ENCODE assay signal across 11 cellular contexts in genomic region chr10:18472977-18473376, GRCh38.
DNase-seq lines count a peak whose midpoint lies in the region; ATAC-seq, FAIRE-seq and TF ChIP-seq lines count a peak whose summit lies in the region.
"Had no signal": no experiment of that assay in that cellular context is flagged by ENCODE, and none has a peak within 500 bp of the region (broad histone marks: within the 10 kb centered on the region; RNA-seq: fewer than 3 reads in every experiment).

No MANE protein-coding gene starts in this region.

- H3K27ac ChIP-seq in VCaP, result no peak overlapping the region
- no peak overlapping the region for H3K27ac ChIP-seq in smooth muscle cell (ENCODE audit: low read depth)

- H3F3A ChIP-seq in smooth muscle cell (ENCODE audit: low read depth), result no peaks in the 10 kb centered on the region

- TF ChIP-seq CTCF in D721Med (IDR thresholded peaks at IDR 0.05; ENCODE audit: insufficient read depth, missing control alignments), result peak; percentile 38
- TF ChIP-seq CTCF in HFFc6 (IDR thresholded peaks at IDR 0.05), result 0 out of 2 replicates have a peak, but pooled peaks have one; percentile 13
- TF ChIP-seq CTCF in VCaP (conservative IDR thresholded peaks at IDR 0.05), result peak; percentile 61
- TF ChIP-seq CTCF in smooth muscle cell (IDR thresholded peaks at IDR 0.05; ENCODE audit: borderline replicate concordance, insufficient read depth, poor library complexity, severe bottlenecking), result no peak

- H3K4me3 ChIP-seq in smooth muscle cell, result no peak overlapping the region

- intact Hi-C loops in left colon (cut with DNase I, micrococcal nuclease), result no loop called here

- no peaks in the 10 kb centered on the region; the same call in 1 of the 2 replicates for H3K27me3 Mint-ChIP-seq in HFFc6 (ENCODE audit: insufficient read depth)
- H3K27me3 Mint-ChIP-seq: activated T-helper 17 cell treated with anti-CD3 and anti-CD28 coated beads, Interleukin-2, amount 50 U/mL, for 72 hours had no signal

- H3K4me1 ChIP-seq in smooth muscle cell (ENCODE audit: low read depth), result no peaks in the 10 kb centered on the region

- H3K27me3 ChIP-seq in smooth muscle cell (ENCODE audit: low read depth), result no peaks in the 10 kb centered on the region

- H3K9ac ChIP-seq in smooth muscle cell (ENCODE audit: low read depth), result no peak overlapping the region

- H3K27ac Mint-ChIP-seq in HFFc6, result no peak overlapping the region
- H3K27ac Mint-ChIP-seq: activated T-helper 17 cell treated with anti-CD3 and anti-CD28 coated beads, Interleukin-2, amount 50 U/mL, for 72 hours had no signal

- H3K4me1 Mint-ChIP-seq in HFFc6 (ENCODE audit: low read depth), result no peaks in the 10 kb centered on the region; the same call in 1 of the 2 replicates

- FAIRE-seq in D721Med (lab: Jason Lieb, UNC), result no peak
- no peak for FAIRE-seq in H54 (lab: Jason Lieb, UNC)

- 77% methylated on average over 5 of the region's 5 CpGs for WGBS in smooth muscle cell (ENCODE audit: low lambda C conversion rate)

- no peak for ATAC-seq in left colon
- ATAC-seq: activated T-helper 17 cell treated with anti-CD3 and anti-CD28 coated beads, Interleukin-2, amount 50 U/mL, for 72 hours had no signal

- no peaks in the 10 kb centered on the region for H4K20me1 ChIP-seq in smooth muscle cell (ENCODE audit: low read depth)

- no peaks in the 10 kb centered on the region for H3K9me3 ChIP-seq in smooth muscle cell (replicated peaks; ENCODE audit: low read depth)

- DNase-seq in D721Med (ENCODE audit: insufficient read length, low spot score) (no peak), HFFc6 (no peak), kidney tubule cell (ENCODE audit: low spot score) (peak; percentile 15), A172 (ENCODE audit: low spot score) (no peak), H54 (ENCODE audit: insufficient read length, low spot score) (no peak), left colon (no peak), smooth muscle cell (lab: John Stamatoyannopoulos, UW; ENCODE audit: unreplicated experiment) (no peak)
- DNase-seq: NCI-H1105 treated with DMSO at 0.1 percent for 48 hours, T-helper 1 cell had no signal

- TF ChIP-seq POLR2A in H54 (IDR thresholded peaks at IDR 0.05; ENCODE audit: low read depth, low read length), result no peak

- H2AFZ ChIP-seq in smooth muscle cell (ENCODE audit: low read depth), result no peak overlapping the region

- H3K36me3 Mint-ChIP-seq in HFFc6 (ENCODE audit: low read depth), result no peaks in the 10 kb centered on the region

- H3K36me3 ChIP-seq in smooth muscle cell (ENCODE audit: low read depth), result no peaks in the 10 kb centered on the region

- no peaks in the 10 kb centered on the region for H3K9me3 Mint-ChIP-seq in HFFc6
- H3K9me3 Mint-ChIP-seq: activated T-helper 17 cell treated with anti-CD3 and anti-CD28 coated beads, Interleukin-2, amount 50 U/mL, for 72 hours had no signal

- H3K79me2 ChIP-seq in smooth muscle cell (ENCODE audit: low read depth), result no peaks in the 10 kb centered on the region

- no peak overlapping the region for H3K4me2 ChIP-seq in smooth muscle cell

- H3K4me3 Mint-ChIP-seq in HFFc6, result no peak overlapping the region
- H3K4me3 Mint-ChIP-seq: activated T-helper 17 cell treated with anti-CD3 and anti-CD28 coated beads, Interleukin-2, amount 50 U/mL, for 72 hours had no signal
